8 cellular contexts compared by ENCODE assay signal in genomic region chr2:170812716-170813585, GRCh38. TPM values are rescaled to one million over a fixed set of nuclear protein-coding genes. Genes with fewer than 3 reads are reported as not detected.
DNase-seq lines count a peak whose midpoint lies in the region; ATAC-seq and TF ChIP-seq lines count a peak whose summit lies in the region.

No MANE protein-coding gene starts in this region.

- no peak overlapping the region for H3K27ac Mint-ChIP-seq in activated CD8-positive, alpha-beta T cell treated with anti-CD3 and anti-CD28 coated beads for 36 hours

- no peaks in the 10 kb centered on the region for H3K9me3 Mint-ChIP-seq in activated CD8-positive, alpha-beta T cell treated with anti-CD3 and anti-CD28 coated beads for 36 hours

- H3K79me2 ChIP-seq in GM23248 (ENCODE audit: insufficient read depth): no peaks in the 10 kb centered on the region

- POLR2A ChIA-PET in BJ (lab: Charles Lee): no interaction called here
- POLR2A ChIA-PET in activated CD8-positive, alpha-beta T cell treated with anti-CD3 and anti-CD28 coated beads for 36 hours (lab: Charles Lee): interaction anchor here (0.7 kb wide), 1 partner anchor 308 kb away, joined by 3 read pairs; no protein-coding TSS in a partner anchor

- no peak overlapping the region for H3K9ac ChIP-seq in GM23248

- H3K9me2 ChIP-seq in GM23248 (ENCODE audit: insufficient read depth): no peaks in the 10 kb centered on the region

- intact Hi-C loops in activated CD8-positive, alpha-beta T cell treated with anti-CD3 and anti-CD28 coated beads for 36 hours (cut with micrococcal nuclease): loop anchor here (2.0 to 10.0 kb wide), 3 partner anchors 328 to 491 kb away; no protein-coding TSS in a partner anchor
- intact Hi-C loops in heart right ventricle (cut with DNase I): loop anchor here (1.0 to 10.0 kb wide), 16 partner anchors 98 to 868 kb away; partner anchors contain the start of gene SP5 (in 1 of the 10)

- peaks cover 51% of the 10 kb centered on the region for H3K27me3 Mint-ChIP-seq in activated CD8-positive, alpha-beta T cell treated with anti-CD3 and anti-CD28 coated beads for 36 hours

- H3K36me3 Mint-ChIP-seq in activated CD8-positive, alpha-beta T cell treated with anti-CD3 and anti-CD28 coated beads for 36 hours (ENCODE audit: low read depth): no peaks in the 10 kb centered on the region

- no peaks in the 10 kb centered on the region for H3F3A ChIP-seq in GM23248 (ENCODE audit: insufficient read depth)

- H3K36me3 ChIP-seq in BJ (ENCODE audit: control insufficient read depth, insufficient read depth, low read length): no peaks in the 10 kb centered on the region
- H3K36me3 ChIP-seq in GM23248 (ENCODE audit: low read depth): no peaks in the 10 kb centered on the region
- no peaks in the 10 kb centered on the region for H3K36me3 ChIP-seq in heart right ventricle

- CTCF ChIA-PET in BJ (lab: Yijun Ruan, JAX): interaction anchor here (0.6 to 5.9 kb wide), 31 partner anchors 10 to 1361 kb away, joined by 3 to 69 read pairs (median 5); partner anchors contain the start of gene ERICH2
- CTCF ChIA-PET in activated CD8-positive, alpha-beta T cell treated with anti-CD3 and anti-CD28 coated beads for 36 hours (lab: Charles Lee): interaction anchor here (0.8 to 6.7 kb wide), 43 partner anchors 9 to 576 kb away, joined by 3 to 77 read pairs (median 5); partner anchors contain the start of genes ERICH2 and SP5

- H3K4me3 Mint-ChIP-seq in activated CD8-positive, alpha-beta T cell treated with anti-CD3 and anti-CD28 coated beads for 36 hours: no peak overlapping the region

- peak; percentile 64 for TF ChIP-seq CTCF in BJ (IDR thresholded peaks at IDR 0.05; ENCODE audit: insufficient read depth, low read depth, low read length)
- peak; percentile 80 for TF ChIP-seq CTCF in activated CD8-positive, alpha-beta T cell treated with anti-CD3 and anti-CD28 coated beads for 36 hours (IDR thresholded peaks at IDR 0.05)
- TF ChIP-seq CTCF in heart right ventricle (IDR thresholded peaks at IDR 0.05): peak; percentile 59 to 83 (median 74)

- H3K4me3 ChIP-seq in BJ (ENCODE audit: low read depth, low read length) (no peak overlapping the region), GM23248 (no peak overlapping the region), heart right ventricle (no peak overlapping the region)

- H3K4me1 ChIP-seq in GM23248 (ENCODE audit: insufficient read depth) (0 out of 2 replicates have a peak, but pooled peaks cover 6% of the 10 kb centered on the region), heart right ventricle (peaks cover 15 to 46% (median 35%) of the 10 kb centered on the region in 9 donors)

- WGBS in GM23248 (ENCODE audit: low coverage in 1 of 2, low lambda C conversion rate in 2 of 2, missing lambda C conversion rate in 2 of 2), 2 experiments: 4 to 6% methylated on average over 14 of the region's 14 CpGs
- WGBS in heart right ventricle, 2 donors: 1 to 2% methylated on average over 14 of the region's 14 CpGs

- H3K4me2 ChIP-seq in GM23248 (ENCODE audit: unreplicated experiment): no peak overlapping the region

- H3K4me1 Mint-ChIP-seq in activated CD8-positive, alpha-beta T cell treated with anti-CD3 and anti-CD28 coated beads for 36 hours (ENCODE audit: low read depth): peaks cover 26% of the 10 kb centered on the region

- no peaks in the 10 kb centered on the region for H4K20me1 ChIP-seq in GM23248 (ENCODE audit: insufficient read depth)

- H3K27me3 ChIP-seq in BJ (ENCODE audit: control insufficient read depth, insufficient read depth, low read length): peaks cover 30% of the 10 kb centered on the region
- H3K27me3 ChIP-seq in GM23248 (replicated peaks; ENCODE audit: insufficient read depth): peaks cover 33% of the 10 kb centered on the region
- H3K27me3 ChIP-seq in heart right ventricle: peaks cover 31 to 84% (median 72%) of the 10 kb centered on the region in 7 donors

- in situ Hi-C loops in GM23248 (cut with MboI): loop anchor here (25.0 kb wide), 1 partner anchor 401 kb away; no protein-coding TSS in a partner anchor

- H2AFZ ChIP-seq in GM23248: no peak overlapping the region

- H3K27ac ChIP-seq in GM23248: no peak overlapping the region
- H3K27ac ChIP-seq in heart right ventricle: no peak overlapping the region

- H3K9me3 ChIP-seq in GM23248 (ENCODE audit: low read depth): no peaks in the 10 kb centered on the region
- no peaks in the 10 kb centered on the region for H3K9me3 ChIP-seq in heart right ventricle

- peak; percentile 22 for DNase-seq in BJ (ENCODE audit: low read depth)
- peak; percentile 99 for DNase-seq in GM23248
- DNase-seq in NCI-H2171 treated with DMSO at 0.1 percent for 48 hours (lab: John Stamatoyannopoulos, UW): peak; percentile 87
- no peak for DNase-seq in activated CD8-positive, alpha-beta T cell treated with anti-CD3 and anti-CD28 coated beads for 36 hours
- DNase-seq in heart right ventricle: peak in 1 of 2 donors; percentile 82
- peak; percentile 82 for DNase-seq in renal cortical epithelial cell (ENCODE audit: low read depth)
- DNase-seq in activated naive CD4-positive, alpha-beta T cell (lab: John Stamatoyannopoulos, UW): no peak

- ATAC-seq in activated CD8-positive, alpha-beta T cell treated with anti-CD3 and anti-CD28 coated beads for 36 hours: no peak
- ATAC-seq in heart right ventricle: peak in 6 of 8 donors; percentile 39 to 59 (median 54)
- ATAC-seq in HG02763 (IDR thresholded peaks at IDR 0.05; ENCODE audit: unreplicated experiment): no peak

RNA-seq across cellular contexts. Expression of gene GAD1, which starts 3.7 kb away (rescaled TPM):
- 0.25 and 0.63 TPM in 2 replicates for polyA plus RNA-seq in BJ (2011; rRNA removed)
- polyA minus RNA-seq in BJ (2011; rRNA and poly(A)+ RNA removed): 0.46 TPM in 1 of 2 replicates, not detected in the other
- total RNA-seq in GM23248 (2014; rRNA removed; shearing (Covaris generic)): 0.13 and 2.6 TPM in 2 replicates
- polyA plus RNA-seq in GM23248 (2016; fragmentation: Nextera tagmentation; extraction: Ambion mirVana): 0.49 and 0.81 TPM in 2 replicates
- 1 to 10 TPM; 1.3 to 2.5 TPM for total RNA-seq in activated CD8-positive, alpha-beta T cell treated with anti-CD3 and anti-CD28 coated beads for 36 hours
- total RNA-seq in heart right ventricle: under 1 TPM in 1 of 10 donors, not detected in 9; 0.13 TPM
- polyA plus RNA-seq in heart right ventricle: under 1 TPM; 0.03 to 0.15 TPM
- total RNA-seq in renal cortical epithelial cell: 11.4 and 19.4 TPM in 2 replicates

RNA-seq across cellular contexts. Expression of gene ERICH2, which starts 42.8 kb away (rescaled TPM):
- polyA plus RNA-seq in BJ (2011; rRNA removed): not detected in 2 replicates
- polyA minus RNA-seq in BJ (2011; rRNA and poly(A)+ RNA removed): not detected in 2 replicates
- not detected in 2 replicates for total RNA-seq in GM23248 (2014; rRNA removed; shearing (Covaris generic))
- not detected in 2 replicates for polyA plus RNA-seq in GM23248 (2016; fragmentation: Nextera tagmentation; extraction: Ambion mirVana)
- not detected for total RNA-seq in activated CD8-positive, alpha-beta T cell treated with anti-CD3 and anti-CD28 coated beads for 36 hours
- 1 to 10 TPM in 7 of 10 donors, under 1 TPM in 3; 0.46 to 2.3 (median 1.5) TPM for total RNA-seq in heart right ventricle
- under 1 TPM; 0.45 to 0.66 TPM for polyA plus RNA-seq in heart right ventricle
- 1.0 TPM in 1 of 2 replicates, not detected in the other for total RNA-seq in renal cortical epithelial cell

Comparison
In these comparisons a context has a peak if more than half of its experiments do, and no peak if none do; other contexts are left out.
1. DNase-seq: peak in BJ (single experiment), GM23248 (single experiment), NCI-H2171 treated with DMSO at 0.1 percent for 48 hours (single experiment) and renal cortical epithelial cell (single experiment); none in activated CD8-positive, alpha-beta T cell treated with anti-CD3 and anti-CD28 coated beads for 36 hours (single experiment) and activated naive CD4-positive, alpha-beta T cell (0 of 4).
2. ATAC-seq: peak in heart right ventricle (6 of 8); none in activated CD8-positive, alpha-beta T cell treated with anti-CD3 and anti-CD28 coated beads for 36 hours (single experiment) and HG02763 (single experiment).
3. Peak in every context shown above with its lines, with median percentiles within 50 percentile points of each other: CTCF ChIP-seq.